14 cellular contexts compared by ENCODE assay signal in genomic region chr13:27012482-27013197, GRCh38.
DNase-seq lines count a peak whose midpoint lies in the region; ATAC-seq and TF ChIP-seq lines count a peak whose summit lies in the region.
"Had no signal": no experiment of that assay in that cellular context is flagged by ENCODE, and none has a peak within 500 bp of the region (broad histone marks: within the 10 kb centered on the region; RNA-seq: fewer than 3 reads in every experiment).

No MANE protein-coding gene starts in this region.

- H3K9me2 ChIP-seq in PC-9 (ENCODE audit: insufficient read depth): no peaks in the 10 kb centered on the region
- no peaks in the 10 kb centered on the region for H3K9me2 ChIP-seq in MM.1S (replicated peaks; ENCODE audit: insufficient read depth, low read length)

- WGBS in smooth muscle cell (ENCODE audit: low lambda C conversion rate): 42% methylated on average over 7 of the region's 7 CpGs

- H3K4me2 ChIP-seq in PC-9 (peak overlapping the region; percentile 49), smooth muscle cell (peak overlapping the region; percentile 32), MM.1S (ENCODE audit: low read depth, low read length) (no peak overlapping the region)
- H3K4me2 ChIP-seq: A549 had no signal

- H3K9me3 ChIP-seq in PC-9 (ENCODE audit: insufficient read depth, low read depth) (no peaks in the 10 kb centered on the region), smooth muscle cell (replicated peaks; ENCODE audit: low read depth) (no peaks in the 10 kb centered on the region), MM.1S (replicated peaks; ENCODE audit: insufficient read depth, low read length) (no peaks in the 10 kb centered on the region)
- H3K9me3 ChIP-seq: A549, mucosa of descending colon had no signal

- ATAC-seq in HG03135 (IDR thresholded peaks at IDR 0.05; ENCODE audit: unreplicated experiment): no peak
- ATAC-seq: A549; HCT116; mucosa of descending colon; stimulated activated naive B cell treated with anti-CD40 and anti-IgM and Interleukin-4, amounts not matched to agents 10 μg/mL and 1 μg/mL and 100 μg/mL, for 72 hours had no signal

- H3K4me3 ChIP-seq in PC-9 (no peak overlapping the region), smooth muscle cell (no peak overlapping the region), MM.1S (ENCODE audit: low read length) (no peak overlapping the region)
- H3K4me3 ChIP-seq: A549, mucosa of descending colon had no signal

- BruUV-seq in PC-9 (replicated peaks; lab: Mats Ljungman, UMichigan): no TSS peak

- H4K20me1 ChIP-seq in PC-9 (ENCODE audit: insufficient read depth) (no peaks in the 10 kb centered on the region), smooth muscle cell (ENCODE audit: low read depth) (no peaks in the 10 kb centered on the region), MM.1S (ENCODE audit: insufficient read depth, low read length) (no peaks in the 10 kb centered on the region)

- POLR2A ChIA-PET in PC-9 (lab: Charles Lee; ENCODE audit: unreplicated experiment): no interaction called here

- no peak overlapping the region for H3K9ac ChIP-seq in smooth muscle cell (ENCODE audit: low read depth)
- H3K9ac ChIP-seq in MM.1S (ENCODE audit: low read length): no peak overlapping the region

- CTCF ChIA-PET in PC-9 (lab: Charles Lee): no interaction called here

- intact Hi-C loops in PC-9 (cut with micrococcal nuclease; ENCODE audit: unreplicated experiment): no loop called here

- H2AFZ ChIP-seq in PC-9: no peak overlapping the region
- no peak overlapping the region for H2AFZ ChIP-seq in smooth muscle cell (ENCODE audit: low read depth)
- H2AFZ ChIP-seq in MM.1S (ENCODE audit: low read length): no peak overlapping the region

- DNase-seq in SIG-M5 treated with dmso at 0.1 percent for 504 hours (lab: John Stamatoyannopoulos, UW; ENCODE audit: unreplicated experiment): peak; percentile 29
- no peak for DNase-seq in SIG-M5 (lab: John Stamatoyannopoulos, UW)
- DNase-seq in PC-9: peak in 1 of 2 experiments; percentile 77
- DNase-seq in fibroblast of gingiva (ENCODE audit: low read depth): peak; percentile 75
- DNase-seq in smooth muscle cell (lab: John Stamatoyannopoulos, UW; ENCODE audit: unreplicated experiment): no peak
- DNase-seq in NCI-H1092 (lab: John Stamatoyannopoulos, UW): no peak
- DNase-seq in MM.1S: no peak
- DNase-seq: activated T-cell treated with anti-CD3 and anti-CD28 coated beads, Interleukin-2, amount 50 U/mL, for 1 hour; mucosa of descending colon; NCI-H1417 treated with DMSO at 0.1 percent for 48 hours; stimulated activated naive B cell treated with anti-CD40 and anti-IgM and Interleukin-4, amounts not matched to agents 10 μg/mL and 1 μg/mL and 100 μg/mL, for 72 hours had no signal

- H3K79me2 ChIP-seq in PC-9 (ENCODE audit: low read depth) (no peaks in the 10 kb centered on the region), smooth muscle cell (ENCODE audit: low read depth) (no peaks in the 10 kb centered on the region), MM.1S (ENCODE audit: low read length) (no peaks in the 10 kb centered on the region)

- H3F3A ChIP-seq in PC-9 (ENCODE audit: insufficient read depth, low read depth): peaks cover 13% of the 10 kb centered on the region
- H3F3A ChIP-seq in smooth muscle cell (ENCODE audit: low read depth): peaks cover 3% of the 10 kb centered on the region
- H3F3A ChIP-seq in MM.1S (ENCODE audit: insufficient read depth, low read length): no peaks in the 10 kb centered on the region

- no peaks in the 10 kb centered on the region for H3K27me3 ChIP-seq in PC-9 (ENCODE audit: insufficient read depth, low read depth)
- H3K27me3 ChIP-seq in smooth muscle cell (ENCODE audit: low read depth): peaks cover 5% of the 10 kb centered on the region
- H3K27me3 ChIP-seq in MM.1S (replicated peaks; ENCODE audit: insufficient read depth, low read length): no peaks in the 10 kb centered on the region

- H3K4me1 ChIP-seq in PC-9 (replicated peaks; ENCODE audit: insufficient read depth) (peaks cover 11% of the 10 kb centered on the region), smooth muscle cell (ENCODE audit: low read depth) (no peaks in the 10 kb centered on the region), MM.1S (ENCODE audit: low read length) (no peaks in the 10 kb centered on the region)
- H3K4me1 ChIP-seq: A549 had no signal

- H3K27ac ChIP-seq in PC-9 (peak overlapping the region; percentile 51), smooth muscle cell (ENCODE audit: low read depth) (peak overlapping the region; percentile 77), MM.1S (ENCODE audit: low read length) (no peak overlapping the region)
- H3K27ac ChIP-seq: A549 had no signal

- TF ChIP-seq CTCF in PC-9 (conservative IDR thresholded peaks at IDR 0.05) (no peak), smooth muscle cell (IDR thresholded peaks at IDR 0.05; ENCODE audit: borderline replicate concordance, insufficient read depth, poor library complexity, severe bottlenecking) (no peak), MM.1S (IDR thresholded peaks at IDR 0.05; ENCODE audit: low read length) (no peak)

- H3K36me3 ChIP-seq in PC-9 (ENCODE audit: low read depth) (no peaks in the 10 kb centered on the region), smooth muscle cell (ENCODE audit: low read depth) (no peaks in the 10 kb centered on the region), MM.1S (replicated peaks; ENCODE audit: insufficient read depth, low read length) (no peaks in the 10 kb centered on the region)

Comparison
In these comparisons a context has a peak if more than half of its experiments do, and no peak if none do; other contexts are left out.
1. DNase-seq: peak in SIG-M5 treated with dmso at 0.1 percent for 504 hours (single experiment) and fibroblast of gingiva (single experiment); none in SIG-M5 (single experiment), smooth muscle cell (single experiment), NCI-H1092 (single experiment) and MM.1S (single experiment).